Comparison of ENCODE assay signal across 16 cellular contexts in the genomic region with DNA sequence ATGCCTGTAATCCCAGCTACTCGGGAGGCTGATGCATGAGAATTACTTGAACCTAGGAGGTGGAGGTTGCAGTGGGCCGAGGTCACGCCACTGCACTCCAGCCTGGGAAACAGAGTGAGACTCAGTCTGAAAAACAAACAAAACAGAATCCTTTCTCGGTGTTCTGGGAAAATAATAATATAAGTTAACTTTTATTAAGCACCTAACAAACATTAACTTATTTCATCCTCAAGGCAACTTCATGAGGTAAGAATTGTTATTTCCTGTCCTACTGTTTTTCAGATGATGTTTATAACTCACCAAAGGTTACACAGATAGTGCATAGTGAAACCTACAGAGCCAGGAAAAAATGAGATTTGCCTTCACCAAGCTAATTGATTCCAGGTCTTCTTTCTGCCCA.
DNase-seq lines count a peak whose midpoint lies in the region; ATAC-seq lines count a peak whose summit lies in the region.
"Had no signal": no experiment of that assay in that cellular context is flagged by ENCODE, and none has a peak within 500 bp of the region (broad histone marks: within the 10 kb centered on the region; RNA-seq: fewer than 3 reads in every experiment).

No MANE protein-coding gene starts in this region.

- ATAC-seq in HG03469 (IDR thresholded peaks at IDR 0.05; ENCODE audit: unreplicated experiment) = no peak
- ATAC-seq: CD8-positive, alpha-beta T cell had no signal

- H2AFZ ChIP-seq in mesenchymal stem cell (ENCODE audit: low read depth, low read length) = no peak overlapping the region

- DNase-seq in kidney tubule cell (ENCODE audit: low spot score) (peak; percentile 6), mesenchymal stem cell (no peak), NCI-H2107 treated with DMSO at 0.1 percent for 48 hours (lab: John Stamatoyannopoulos, UW; ENCODE audit: unreplicated experiment) (no peak), CD1c-positive myeloid dendritic cell (ENCODE audit: extremely low spot score) (no peak)
- DNase-seq: 8988T; ACHN; BE2C; C1 segment of cervical spinal cord; Caco-2; Calu3; CD4-positive, alpha-beta T cell; CD8-positive, alpha-beta T cell; DMS79 treated with DMSO at 0.1 percent for 48 hours; GF-D8 had no signal

- H4K91ac ChIP-seq in mesenchymal stem cell (ENCODE audit: low read length) = no peak overlapping the region

- H2BK5ac ChIP-seq in mesenchymal stem cell (ENCODE audit: low read depth, low read length, poor library complexity, severe bottlenecking) = no peak overlapping the region

- H2AK5ac ChIP-seq in mesenchymal stem cell (ENCODE audit: low read length, severe bottlenecking) = no peak overlapping the region

- no peaks in the 10 kb centered on the region for H3K9me3 ChIP-seq in mesenchymal stem cell (ENCODE audit: control insufficient read depth, low read length)
- H3K9me3 ChIP-seq: BE2C, Caco-2 had no signal

- no peaks in the 10 kb centered on the region for H3K79me1 ChIP-seq in mesenchymal stem cell (replicated peaks; ENCODE audit: low read length, poor library complexity, severe bottlenecking)

- no peak overlapping the region for H3K4me3 ChIP-seq in mesenchymal stem cell (ENCODE audit: insufficient read depth in 1 of 2, low read depth in 1 of 2, low read length in 2 of 2)
- H3K4me3 ChIP-seq: BLaER1 had no signal

- H3K23ac ChIP-seq in mesenchymal stem cell (ENCODE audit: low read length in 2 of 2) = no peak overlapping the region

- peak overlapping the region in 1 of 2 experiments; percentile 19 for H3K18ac ChIP-seq in mesenchymal stem cell (ENCODE audit: low read depth in 1 of 2, low read length in 2 of 2)

- no peak overlapping the region for H3K14ac ChIP-seq in mesenchymal stem cell (ENCODE audit: low read length in 2 of 2)

- H4K8ac ChIP-seq in mesenchymal stem cell (ENCODE audit: low read length) = no peak overlapping the region

- no peak overlapping the region for H3K4me2 ChIP-seq in mesenchymal stem cell (ENCODE audit: low read length, poor library complexity, severe bottlenecking)
- H3K4me2 ChIP-seq: BLaER1 had no signal

- peak overlapping the region; percentile 43 for H3K27ac ChIP-seq in mesenchymal stem cell (ENCODE audit: low read length, poor library complexity, severe bottlenecking)
- H3K27ac ChIP-seq: BLaER1 had no signal

- WGBS in mesenchymal stem cell = 94% methylated on average over 1 of the region's 4 CpGs

- H3K4me1 ChIP-seq in mesenchymal stem cell (ENCODE audit: control insufficient read depth, insufficient read depth, low read depth, low read length) = peaks cover 7% of the 10 kb centered on the region
- H3K4me1 ChIP-seq: BE2C, Caco-2 had no signal

- no peak overlapping the region for H2BK15ac ChIP-seq in mesenchymal stem cell (ENCODE audit: low read depth, poor library complexity, severe bottlenecking)

- no peaks in the 10 kb centered on the region for H3K27me3 ChIP-seq in mesenchymal stem cell (ENCODE audit: control insufficient read depth in 1 of 2, insufficient read depth in 1 of 2, low read length in 2 of 2)
- H3K27me3 ChIP-seq: BE2C, BLaER1 had no signal

- no peak overlapping the region for H2BK12ac ChIP-seq in mesenchymal stem cell (ENCODE audit: low read length in 2 of 2)

- no peak overlapping the region for H2BK120ac ChIP-seq in mesenchymal stem cell (ENCODE audit: low read depth, low read length)

- no peak overlapping the region for H3K4ac ChIP-seq in mesenchymal stem cell (ENCODE audit: low read depth in 1 of 2, low read length in 2 of 2)

- H3K9ac ChIP-seq in mesenchymal stem cell (ENCODE audit: low read length) = no peak overlapping the region
- H3K9ac ChIP-seq: BLaER1 had no signal

- no peaks in the 10 kb centered on the region for H3K36me3 ChIP-seq in mesenchymal stem cell (ENCODE audit: control insufficient read depth in 1 of 2, insufficient read depth in 2 of 2, low read depth in 1 of 2, low read length in 2 of 2)
- H3K36me3 ChIP-seq: BE2C, BLaER1 had no signal
